ENCODE assay signal across 9 cellular contexts in the genomic region with DNA sequence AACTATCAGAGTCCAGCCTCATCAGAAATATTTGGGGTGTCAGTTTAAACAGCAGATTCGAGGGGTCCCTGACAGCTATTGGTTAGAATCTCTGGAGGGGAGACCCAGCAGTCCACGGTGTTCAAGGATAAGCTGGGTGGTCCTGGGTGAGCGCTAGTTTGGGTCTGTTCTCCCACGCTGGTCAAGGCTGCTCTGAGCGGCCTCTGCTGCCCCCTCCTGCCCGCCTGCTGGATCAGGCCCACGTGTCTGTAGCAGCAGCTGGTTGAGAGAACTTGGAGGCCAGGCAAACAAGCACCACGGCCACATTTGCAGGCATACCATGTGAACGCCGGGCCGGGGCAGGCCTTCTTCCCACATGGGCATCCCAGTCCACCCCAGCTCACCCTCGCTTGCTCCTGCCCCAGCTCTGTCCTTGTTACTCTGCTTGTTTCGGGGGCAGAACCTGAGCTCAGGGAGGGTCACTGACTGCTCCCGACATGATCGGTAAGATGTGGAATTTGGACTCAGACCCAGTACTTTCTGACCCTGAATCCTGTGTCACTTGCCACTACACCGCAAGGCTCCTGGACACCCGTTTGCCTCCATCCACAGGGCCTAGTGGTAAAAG.
A peak's percentile ranks its signal among the peaks of the same experiment; 100 is the strongest.
DNase-seq lines count a peak whose midpoint lies in the region; ATAC-seq and TF ChIP-seq lines count a peak whose summit lies in the region.
"Had no signal": no experiment of that assay in that cellular context is flagged by ENCODE, and none has a peak within 500 bp of the region (broad histone marks: within the 10 kb centered on the region; RNA-seq: fewer than 3 reads in every experiment).

No MANE protein-coding gene starts in this region.

- no peak overlapping the region for H3K4me3 Mint-ChIP-seq in activated naive CD4-positive, alpha-beta T cell treated with anti-CD3 and anti-CD28 coated beads, Interleukin-2, amount 10 ng/mL, durations not matched to agents 7 days and 5 days
- H3K4me3 Mint-ChIP-seq: stimulated activated naive CD8-positive, alpha-beta T cell treated with anti-CD3 and anti-CD28 coated beads, Interleukin-15, Interleukin-2, amounts not matched to agents 100 ng/mL and 50 ng/mL, for 24 hours had no signal

- H3K9me3 Mint-ChIP-seq in activated naive CD4-positive, alpha-beta T cell treated with anti-CD3 and anti-CD28 coated beads, Interleukin-2, amount 10 ng/mL, durations not matched to agents 7 days and 5 days = no peaks in the 10 kb centered on the region
- H3K9me3 Mint-ChIP-seq: stimulated activated naive CD8-positive, alpha-beta T cell treated with anti-CD3 and anti-CD28 coated beads, Interleukin-15, Interleukin-2, amounts not matched to agents 100 ng/mL and 50 ng/mL, for 24 hours had no signal

- no peak overlapping the region for H3K27ac Mint-ChIP-seq in activated naive CD4-positive, alpha-beta T cell treated with anti-CD3 and anti-CD28 coated beads, Interleukin-2, amount 10 ng/mL, durations not matched to agents 7 days and 5 days
- H3K27ac Mint-ChIP-seq: stimulated activated naive CD8-positive, alpha-beta T cell treated with anti-CD3 and anti-CD28 coated beads, Interleukin-15, Interleukin-2, amounts not matched to agents 100 ng/mL and 50 ng/mL, for 24 hours had no signal

- peaks cover 2% of the 10 kb centered on the region for H3K4me1 Mint-ChIP-seq in activated naive CD4-positive, alpha-beta T cell treated with anti-CD3 and anti-CD28 coated beads, Interleukin-2, amount 10 ng/mL, durations not matched to agents 7 days and 5 days

- TF ChIP-seq CTCF in astrocyte of the spinal cord (IDR thresholded peaks at IDR 0.05; ENCODE audit: low read depth, low read length) = peak; percentile 92

- H3K4me3 ChIP-seq in astrocyte of the spinal cord (ENCODE audit: low read depth, low read length) = no peak overlapping the region

- CTCF ChIA-PET in activated naive CD4-positive, alpha-beta T cell treated with anti-CD3 and anti-CD28 coated beads, Interleukin-2, amount 10 ng/mL, durations not matched to agents 7 days and 5 days (lab: Charles Lee) = interaction anchor here (0.8 to 2.6 kb wide), 10 partner anchors 9 to 698 kb away, joined by 3 to 15 read pairs (median 5); no protein-coding TSS in a partner anchor

- no peaks in the 10 kb centered on the region for H3K36me3 Mint-ChIP-seq in activated naive CD4-positive, alpha-beta T cell treated with anti-CD3 and anti-CD28 coated beads, Interleukin-2, amount 10 ng/mL, durations not matched to agents 7 days and 5 days

- ATAC-seq in HG02571 (IDR thresholded peaks at IDR 0.05; ENCODE audit: unreplicated experiment) = no peak

- in situ Hi-C loops in astrocyte of the spinal cord (cut with HindIII; ENCODE audit: low sequenced_read_pairs) = loop anchor here (5.0 kb wide), 1 partner anchor 445 kb away; no protein-coding TSS in a partner anchor

- peaks cover 85% of the 10 kb centered on the region for H3K27me3 Mint-ChIP-seq in activated naive CD4-positive, alpha-beta T cell treated with anti-CD3 and anti-CD28 coated beads, Interleukin-2, amount 10 ng/mL, durations not matched to agents 7 days and 5 days

- DNase-seq in activated naive CD4-positive, alpha-beta T cell treated with anti-CD3 and anti-CD28 coated beads, Interleukin-2, amount 10 ng/mL, durations not matched to agents 7 days and 5 days = peak; percentile 49
- no peak for DNase-seq in activated naive CD4-positive, alpha-beta T cell (lab: John Stamatoyannopoulos, UW)
- DNase-seq in NCI-H1092 treated with DMSO at 0.1 percent for 48 hours (lab: John Stamatoyannopoulos, UW) = peak; percentile 33
- DNase-seq in astrocyte of the spinal cord (ENCODE audit: low read depth, low spot score) = peak; percentile 68
- DNase-seq in iPS-NIHi7 (ENCODE audit: extremely low spot score) = peak; percentile 76
- DNase-seq in stimulated activated CD8-positive, alpha-beta memory T cell treated with anti-CD3 and anti-CD28 coated beads, Interleukin-4, amount 100 ng/mL, for 48 hours = peak; percentile 52
- DNase-seq in stimulated activated naive CD4-positive, alpha-beta T cell (lab: John Stamatoyannopoulos, UW) = no peak

Comparison
In these comparisons a context has a peak if more than half of its experiments do, and no peak if none do; other contexts are left out.
1. DNase-seq: peak in activated naive CD4-positive, alpha-beta T cell treated with anti-CD3 and anti-CD28 coated beads, Interleukin-2, amount 10 ng/mL, durations not matched to agents 7 days and 5 days (single experiment), NCI-H1092 treated with DMSO at 0.1 percent for 48 hours (single experiment), astrocyte of the spinal cord (single experiment), iPS-NIHi7 (single experiment) and stimulated activated CD8-positive, alpha-beta memory T cell treated with anti-CD3 and anti-CD28 coated beads, Interleukin-4, amount 100 ng/mL, for 48 hours (single experiment); none in activated naive CD4-positive, alpha-beta T cell (0 of 4) and stimulated activated naive CD4-positive, alpha-beta T cell (0 of 6).